In genomic region chr20:12068146-12068545, GRCh38 we compare ENCODE assay signal across 1 cellular context.
TF ChIP-seq lines count a peak whose summit lies in the region.

No MANE protein-coding gene starts in this region.

TF ChIP-seq in IMR-90, 13 proteins besides CTCF, POLR2A, EP300 and RAD21 (continued from another document):
- TF ChIP-seq RCOR1 (IDR thresholded peaks at IDR 0.05; ENCODE audit: insufficient replicate concordance, low read length) (no peak), CEBPB (IDR thresholded peaks at IDR 0.05; ENCODE audit: low read depth, low read length) (no peak), MXI1 (IDR thresholded peaks at IDR 0.05; ENCODE audit: borderline replicate concordance, low read depth, low read length) (no peak), RFX5 (IDR thresholded peaks at IDR 0.05; ENCODE audit: low read depth, low read length) (no peak)
